In the genomic region with DNA sequence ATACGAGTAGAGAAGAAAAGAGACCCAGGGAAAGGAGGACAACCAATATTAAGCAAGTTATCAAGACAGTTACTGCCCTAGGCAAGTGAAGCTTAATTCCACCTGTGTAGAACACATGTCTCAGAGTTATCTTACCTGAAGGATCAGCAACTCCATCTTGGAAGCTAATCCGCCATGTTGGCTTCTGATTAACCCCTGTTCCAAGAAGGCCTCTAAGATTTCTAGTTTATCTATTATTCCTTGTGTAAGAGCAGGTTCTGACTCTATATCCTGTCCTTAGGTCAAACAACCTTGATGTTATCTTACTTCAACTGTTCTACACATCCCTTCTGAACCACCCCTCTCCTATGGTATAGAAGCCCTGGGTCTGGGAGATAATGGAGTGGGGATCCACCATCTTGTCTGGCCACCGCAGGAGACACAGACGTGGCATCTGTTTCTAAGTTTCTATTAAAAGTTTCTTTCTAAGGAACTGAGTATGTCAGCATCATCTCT, we compare ENCODE assay signal across 1 cellular context.
TF ChIP-seq lines count a peak whose summit lies in the region.

No MANE protein-coding gene starts in this region.

TF ChIP-seq in K562, 482 proteins besides CTCF, POLR2A, EP300 and RAD21 (continued from another document and continues in another):
- TF ChIP-seq ZBTB40 (IDR thresholded peaks at IDR 0.05) (no peak), ZBTB40 (CRISPR knock-in tag; IDR thresholded peaks at IDR 0.05) (no peak), E2F3 (CRISPR knock-in tag; IDR thresholded peaks at IDR 0.05) (0 out of 2 replicates have a peak, but pooled peaks have one; percentile 11), ZNF668 (CRISPR knock-in tag; IDR thresholded peaks at IDR 0.05) (0 out of 2 replicates have a peak, but pooled peaks have one; percentile 5), TGIF2 (CRISPR knock-in tag; IDR thresholded peaks at IDR 0.05) (no peak), TEAD1 (CRISPR knock-in tag; IDR thresholded peaks at IDR 0.05) (0 out of 4 replicates have a peak, but pooled peaks of 1 of the 2 experiments have one; percentile 59), BACH1 (tag; IDR thresholded peaks at IDR 0.05) (peak; percentile 77; the same call in 1 of the 2 replicates), ZNF717 (CRISPR knock-in tag; IDR thresholded peaks at IDR 0.05) (no peak), NR4A1 (CRISPR knock-in tag; IDR thresholded peaks at IDR 0.05) (no peak), NR4A1 (tag; IDR thresholded peaks at IDR 0.05) (peak; percentile 97), SRSF9 (IDR thresholded peaks at IDR 0.05; ENCODE audit: borderline replicate concordance, low read depth, low read length) (no peak), SMARCB1 (IDR thresholded peaks at IDR 0.05; ENCODE audit: insufficient read length, low read depth) (no peak), ATF7 (IDR thresholded peaks at IDR 0.05) (peak; percentile 32; the same call in 1 of the 2 replicates), ZNF280B (CRISPR knock-in tag; IDR thresholded peaks at IDR 0.05) (no peak), ZNF347 (CRISPR knock-in tag; IDR thresholded peaks at IDR 0.05; ENCODE audit: low read depth) (no peak), THAP12 (CRISPR knock-in tag; IDR thresholded peaks at IDR 0.05) (no peak), FOXJ2 (tag; IDR thresholded peaks at IDR 0.05) (no peak), ZNF766 (CRISPR knock-in tag; conservative IDR thresholded peaks at IDR 0.05) (peak; percentile 78; the same call in 1 of the 2 replicates), ZNF436 (CRISPR knock-in tag; IDR thresholded peaks at IDR 0.05) (no peak), JUNB (CRISPR knock-in tag; conservative IDR thresholded peaks at IDR 0.05) (no peak), SMARCE1 (IDR thresholded peaks at IDR 0.05) (peak; percentile 47; the same call in 1 of the 2 replicates), CHCHD3 (CRISPR knock-in tag; IDR thresholded peaks at IDR 0.05) (peak; percentile 61; the same call in 1 of the 2 replicates), POU5F1 (IDR thresholded peaks at IDR 0.05; ENCODE audit: borderline replicate concordance, low read depth, low read length, partially characterized antibody) (no peak), PHF21A (IDR thresholded peaks at IDR 0.05; ENCODE audit: borderline replicate concordance, low read depth) (no peak), ZNF239 (CRISPR knock-in tag; IDR thresholded peaks at IDR 0.05) (peak; percentile 58), PML (IDR thresholded peaks at IDR 0.05; ENCODE audit: low read length) (peak; percentile 65), PATZ1 (CRISPR knock-in tag; IDR thresholded peaks at IDR 0.05; ENCODE audit: borderline replicate concordance) (no peak), RNF2 (IDR thresholded peaks at IDR 0.05) (peak; percentile 43; the same call in 1 of the 2 replicates), HDAC6 (IDR thresholded peaks at IDR 0.05; ENCODE audit: low read depth, low read length) (no peak), TBL1XR1 (IDR thresholded peaks at IDR 0.05; ENCODE audit: low read length in 2 of 2) (peak; percentile 17 to 94; a peak in 2 of 4 replicates), ZNF583 (CRISPR knock-in tag; IDR thresholded peaks at IDR 0.05) (peak; percentile 82), RCOR1 (IDR thresholded peaks at IDR 0.05; ENCODE audit: borderline replicate concordance in 1 of 2, low read depth in 2 of 2, low read length in 2 of 2) (peak in 1 of 2 experiments; percentile 88; a peak in 2 of 4 replicates), ASH1L (IDR thresholded peaks at IDR 0.05; ENCODE audit: borderline replicate concordance, low read depth, partially characterized antibody) (no peak), NBN (IDR thresholded peaks at IDR 0.05; ENCODE audit: low read depth) (peak; percentile 55; the same call in 1 of the 2 replicates)
- TF ChIP-seq, protein P1, sequence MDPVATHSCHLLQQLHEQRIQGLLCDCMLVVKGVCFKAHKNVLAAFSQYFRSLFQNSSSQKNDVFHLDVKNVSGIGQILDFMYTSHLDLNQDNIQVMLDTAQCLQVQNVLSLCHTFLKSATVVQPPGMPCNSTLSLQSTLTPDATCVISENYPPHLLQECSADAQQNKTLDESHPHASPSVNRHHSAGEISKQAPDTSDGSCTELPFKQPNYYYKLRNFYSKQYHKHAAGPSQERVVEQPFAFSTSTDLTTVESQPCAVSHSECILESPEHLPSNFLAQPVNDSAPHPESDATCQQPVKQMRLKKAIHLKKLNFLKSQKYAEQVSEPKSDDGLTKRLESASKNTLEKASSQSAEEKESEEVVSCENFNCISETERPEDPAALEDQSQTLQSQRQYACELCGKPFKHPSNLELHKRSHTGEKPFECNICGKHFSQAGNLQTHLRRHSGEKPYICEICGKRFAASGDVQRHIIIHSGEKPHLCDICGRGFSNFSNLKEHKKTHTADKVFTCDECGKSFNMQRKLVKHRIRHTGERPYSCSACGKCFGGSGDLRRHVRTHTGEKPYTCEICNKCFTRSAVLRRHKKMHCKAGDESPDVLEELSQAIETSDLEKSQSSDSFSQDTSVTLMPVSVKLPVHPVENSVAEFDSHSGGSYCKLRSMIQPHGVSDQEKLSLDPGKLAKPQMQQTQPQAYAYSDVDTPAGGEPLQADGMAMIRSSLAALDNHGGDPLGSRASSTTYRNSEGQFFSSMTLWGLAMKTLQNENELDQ (CRISPR knock-in tag; IDR thresholded peaks at IDR 0.05; ENCODE audit: borderline replicate concordance), result no peak
- TF ChIP-seq, protein P2, sequence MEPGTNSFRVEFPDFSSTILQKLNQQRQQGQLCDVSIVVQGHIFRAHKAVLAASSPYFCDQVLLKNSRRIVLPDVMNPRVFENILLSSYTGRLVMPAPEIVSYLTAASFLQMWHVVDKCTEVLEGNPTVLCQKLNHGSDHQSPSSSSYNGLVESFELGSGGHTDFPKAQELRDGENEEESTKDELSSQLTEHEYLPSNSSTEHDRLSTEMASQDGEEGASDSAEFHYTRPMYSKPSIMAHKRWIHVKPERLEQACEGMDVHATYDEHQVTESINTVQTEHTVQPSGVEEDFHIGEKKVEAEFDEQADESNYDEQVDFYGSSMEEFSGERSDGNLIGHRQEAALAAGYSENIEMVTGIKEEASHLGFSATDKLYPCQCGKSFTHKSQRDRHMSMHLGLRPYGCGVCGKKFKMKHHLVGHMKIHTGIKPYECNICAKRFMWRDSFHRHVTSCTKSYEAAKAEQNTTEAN (CRISPR knock-in tag; IDR thresholded peaks at IDR 0.05), result no peak
- TF ChIP-seq, protein P3, sequence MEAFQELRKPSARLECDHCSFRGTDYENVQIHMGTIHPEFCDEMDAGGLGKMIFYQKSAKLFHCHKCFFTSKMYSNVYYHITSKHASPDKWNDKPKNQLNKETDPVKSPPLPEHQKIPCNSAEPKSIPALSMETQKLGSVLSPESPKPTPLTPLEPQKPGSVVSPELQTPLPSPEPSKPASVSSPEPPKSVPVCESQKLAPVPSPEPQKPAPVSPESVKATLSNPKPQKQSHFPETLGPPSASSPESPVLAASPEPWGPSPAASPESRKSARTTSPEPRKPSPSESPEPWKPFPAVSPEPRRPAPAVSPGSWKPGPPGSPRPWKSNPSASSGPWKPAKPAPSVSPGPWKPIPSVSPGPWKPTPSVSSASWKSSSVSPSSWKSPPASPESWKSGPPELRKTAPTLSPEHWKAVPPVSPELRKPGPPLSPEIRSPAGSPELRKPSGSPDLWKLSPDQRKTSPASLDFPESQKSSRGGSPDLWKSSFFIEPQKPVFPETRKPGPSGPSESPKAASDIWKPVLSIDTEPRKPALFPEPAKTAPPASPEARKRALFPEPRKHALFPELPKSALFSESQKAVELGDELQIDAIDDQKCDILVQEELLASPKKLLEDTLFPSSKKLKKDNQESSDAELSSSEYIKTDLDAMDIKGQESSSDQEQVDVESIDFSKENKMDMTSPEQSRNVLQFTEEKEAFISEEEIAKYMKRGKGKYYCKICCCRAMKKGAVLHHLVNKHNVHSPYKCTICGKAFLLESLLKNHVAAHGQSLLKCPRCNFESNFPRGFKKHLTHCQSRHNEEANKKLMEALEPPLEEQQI (IDR thresholded peaks at IDR 0.05), result peak; percentile 21; the same call in 1 of the 2 replicates
